Comparison of ENCODE assay signal across 9 cellular contexts in genomic region chr1:18875107-18875795, GRCh38. TPM values are rescaled to one million over a fixed set of nuclear protein-coding genes. Genes with fewer than 3 reads are reported as not detected.
DNase-seq lines count a peak whose midpoint lies in the region; ATAC-seq and TF ChIP-seq lines count a peak whose summit lies in the region.
"Had no signal": no experiment of that assay in that cellular context is flagged by ENCODE, and none has a peak within 500 bp of the region (broad histone marks: within the 10 kb centered on the region; RNA-seq: fewer than 3 reads in every experiment).

No MANE protein-coding gene starts in this region.

- no peak overlapping the region for H4K12ac ChIP-seq in trophoblast cell (ENCODE audit: low read depth, low read length)

- H4K91ac ChIP-seq in trophoblast cell (ENCODE audit: low read depth, low read length): no peak overlapping the region

- H2BK5ac ChIP-seq in trophoblast cell (ENCODE audit: low read depth, low read length, poor library complexity): no peak overlapping the region

- no peak overlapping the region for H3K18ac ChIP-seq in trophoblast cell (ENCODE audit: low read length)

- H3K27me3 ChIP-seq in Loucy (ENCODE audit: insufficient read depth, low read length, poor library complexity, severe bottlenecking) (no peaks in the 10 kb centered on the region), trophoblast cell (ENCODE audit: insufficient read depth, low read length) (no peaks in the 10 kb centered on the region), transverse colon (no peaks in the 10 kb centered on the region)

- H3K4me3 ChIP-seq in Loucy (ENCODE audit: low read length, poor library complexity, severe bottlenecking) (no peak overlapping the region), trophoblast cell (ENCODE audit: low read depth, low read length) (no peak overlapping the region), transverse colon (no peak overlapping the region)

- in situ Hi-C loops in transverse colon (cut with MboI; ENCODE audit: low pct_ligation_motif_present in 1 of 4, low pct_unique_long_range_greater_than_20kb in 1 of 4, low sequenced_read_pairs in 3 of 4): no loop called here

- H3K4ac ChIP-seq in trophoblast cell (ENCODE audit: low read depth, low read length): no peak overlapping the region

- no peak for TF ChIP-seq POLR2A in transverse colon (IDR thresholded peaks at IDR 0.05)

- no peaks in the 10 kb centered on the region for H3K4me1 Mint-ChIP-seq in glutamatergic neuron (ENCODE audit: low read depth, unreplicated experiment)

- H3K27me3 Mint-ChIP-seq in glutamatergic neuron (ENCODE audit: unreplicated experiment): peaks cover 5% of the 10 kb centered on the region
- H3K27me3 Mint-ChIP-seq: activated naive CD8-positive, alpha-beta T cell had no signal

- H3K27ac ChIP-seq in trophoblast cell (ENCODE audit: low read depth, low read length): no peak overlapping the region
- no peak overlapping the region for H3K27ac ChIP-seq in transverse colon

- H3K14ac ChIP-seq in trophoblast cell (ENCODE audit: low read length): no peak overlapping the region

- H2AFZ ChIP-seq in Loucy (ENCODE audit: low read length) (no peak overlapping the region), trophoblast cell (ENCODE audit: insufficient read depth, low read length, poor library complexity) (no peak overlapping the region)

- no peaks in the 10 kb centered on the region for H4K20me1 ChIP-seq in Loucy (ENCODE audit: insufficient read depth, low read length, poor library complexity, severe bottlenecking)

- H3K79me2 ChIP-seq in Loucy (ENCODE audit: insufficient read depth, low read length) (no peaks in the 10 kb centered on the region), trophoblast cell (ENCODE audit: control insufficient read depth, insufficient read depth, low read length, poor library complexity) (no peaks in the 10 kb centered on the region)

- no peak overlapping the region for H3K9ac ChIP-seq in Loucy (ENCODE audit: low read depth, low read length, poor library complexity, severe bottlenecking)
- no peak overlapping the region for H3K9ac ChIP-seq in trophoblast cell (ENCODE audit: low read length)

- intact Hi-C loops in transverse colon (cut with DNase I; ENCODE audit: low total_unique reads): no loop called here

- DNase-seq in DMS79 (lab: John Stamatoyannopoulos, UW) (peak; percentile 34), glutamatergic neuron (peak; percentile 94), trophoblast cell (peak; percentile 83 to 90), transverse colon (peak; percentile 86)
- peak; percentile 68 for DNase-seq in activated naive CD4-positive, alpha-beta T cell treated with anti-CD3 and anti-CD28 coated beads, Interleukin-2, amount 50 U/mL, for 16 hours

- H3K4me1 ChIP-seq in Loucy (ENCODE audit: insufficient read depth, low read length, poor library complexity, severe bottlenecking) (peaks cover 11% of the 10 kb centered on the region), trophoblast cell (ENCODE audit: control insufficient read depth in 1 of 2, insufficient read depth in 2 of 2, low read length in 2 of 2) (no peaks in the 10 kb centered on the region), transverse colon (peaks cover 0 to 5% (median 2%) of the 10 kb centered on the region in 4 donors)

- no peak overlapping the region for H3K4me3 Mint-ChIP-seq in glutamatergic neuron (ENCODE audit: unreplicated experiment)
- H3K4me3 Mint-ChIP-seq: activated naive CD8-positive, alpha-beta T cell had no signal

- TF ChIP-seq CTCF in Loucy (conservative IDR thresholded peaks at IDR 0.05; ENCODE audit: low read length) (peak; percentile 83), glutamatergic neuron (IDR thresholded peaks at IDR 0.05; ENCODE audit: partially characterized antibody, unreplicated experiment) (peak; percentile 90), transverse colon (IDR thresholded peaks at IDR 0.05) (peak; percentile 71 to 88 (median 80))

- H3F3A ChIP-seq in Loucy (ENCODE audit: low read depth): no peaks in the 10 kb centered on the region

- H3K23ac ChIP-seq in trophoblast cell (ENCODE audit: low read length): no peak overlapping the region

- no peak overlapping the region for H2BK12ac ChIP-seq in trophoblast cell (ENCODE audit: low read length)

- H2BK120ac ChIP-seq in trophoblast cell (ENCODE audit: insufficient read depth, low read length, poor library complexity): no peak overlapping the region

- no peaks in the 10 kb centered on the region for H3K36me3 Mint-ChIP-seq in glutamatergic neuron (ENCODE audit: unreplicated experiment)
- H3K36me3 Mint-ChIP-seq: activated naive CD8-positive, alpha-beta T cell had no signal

- H2AK5ac ChIP-seq in trophoblast cell (ENCODE audit: low read length): no peak overlapping the region

- H3K79me1 ChIP-seq in trophoblast cell (ENCODE audit: low read length): no peaks in the 10 kb centered on the region

- H3K9me3 Mint-ChIP-seq in glutamatergic neuron (ENCODE audit: unreplicated experiment): no peaks in the 10 kb centered on the region

- H3K9me2 ChIP-seq in Loucy (replicated peaks; ENCODE audit: low read depth, low read length): no peaks in the 10 kb centered on the region

- H3K36me3 ChIP-seq in Loucy (ENCODE audit: insufficient read depth, low read length): no peaks in the 10 kb centered on the region
- peaks cover 60 to 69% of the 10 kb centered on the region in 2 experiments for H3K36me3 ChIP-seq in trophoblast cell (ENCODE audit: control insufficient read depth in 1 of 2, insufficient read depth in 2 of 2, low read length in 2 of 2)
- H3K36me3 ChIP-seq in transverse colon: no peaks in the 10 kb centered on the region

- H4K8ac ChIP-seq in trophoblast cell (ENCODE audit: low read depth, low read length): no peak overlapping the region

- H3K4me2 ChIP-seq in Loucy (ENCODE audit: low read depth, low read length, poor library complexity, severe bottlenecking): no peak overlapping the region
- H3K4me2 ChIP-seq in trophoblast cell (ENCODE audit: low read length): no peak overlapping the region

- peak; percentile 98 for ATAC-seq in SK-N-SH treated with all-trans-retinoic acid at 6 μM for 48 hours
- ATAC-seq in HG03378 (IDR thresholded peaks at IDR 0.05; ENCODE audit: unreplicated experiment): no peak

- no peaks in the 10 kb centered on the region for H3K9me3 ChIP-seq in Loucy (ENCODE audit: insufficient read depth, low read depth, low read length)
- H3K9me3 ChIP-seq in trophoblast cell (ENCODE audit: insufficient read depth, low read depth, low read length): no peaks in the 10 kb centered on the region
- H3K9me3 ChIP-seq in transverse colon: no peaks in the 10 kb centered on the region

- WGBS in trophoblast cell (ENCODE audit: extremely low coverage, insufficient coverage, insufficient read length): no CpG with 5 or more reads among the region's 20 CpGs
- WGBS in transverse colon (ENCODE audit: low coverage in 1 of 2), 2 donors: 33% methylated on average over 20 of the region's 20 CpGs; no CpG with 5 or more reads in 1 of the 2 donors

- H3K27ac Mint-ChIP-seq in glutamatergic neuron (ENCODE audit: unreplicated experiment): no peak overlapping the region
- H3K27ac Mint-ChIP-seq: activated naive CD8-positive, alpha-beta T cell had no signal

- no peak for TF ChIP-seq EP300 in transverse colon (IDR thresholded peaks at IDR 0.05; ENCODE audit: low read depth)

TF ChIP-seq in SK-N-SH treated with all-trans-retinoic acid at 6 μM for 48 hours, 23 proteins besides CTCF, POLR2A, EP300 and RAD21 (continues in another document):
- TF ChIP-seq PPARA (CRISPR knock-in tag; IDR thresholded peaks at IDR 0.05; ENCODE audit: borderline replicate concordance) (no peak), ARNTL (CRISPR knock-in tag; IDR thresholded peaks at IDR 0.05; ENCODE audit: borderline replicate concordance, low read depth) (no peak), ZFP30 (CRISPR knock-in tag; IDR thresholded peaks at IDR 0.05) (no peak), TSHZ2 (CRISPR knock-in tag; IDR thresholded peaks at IDR 0.05) (no peak), ZFP3 (CRISPR knock-in tag; IDR thresholded peaks at IDR 0.05) (no peak), ISL1 (CRISPR knock-in tag; IDR thresholded peaks at IDR 0.05) (no peak), GLIS3 (CRISPR knock-in tag; IDR thresholded peaks at IDR 0.05) (no peak)
- TF ChIP-seq, protein P1, sequence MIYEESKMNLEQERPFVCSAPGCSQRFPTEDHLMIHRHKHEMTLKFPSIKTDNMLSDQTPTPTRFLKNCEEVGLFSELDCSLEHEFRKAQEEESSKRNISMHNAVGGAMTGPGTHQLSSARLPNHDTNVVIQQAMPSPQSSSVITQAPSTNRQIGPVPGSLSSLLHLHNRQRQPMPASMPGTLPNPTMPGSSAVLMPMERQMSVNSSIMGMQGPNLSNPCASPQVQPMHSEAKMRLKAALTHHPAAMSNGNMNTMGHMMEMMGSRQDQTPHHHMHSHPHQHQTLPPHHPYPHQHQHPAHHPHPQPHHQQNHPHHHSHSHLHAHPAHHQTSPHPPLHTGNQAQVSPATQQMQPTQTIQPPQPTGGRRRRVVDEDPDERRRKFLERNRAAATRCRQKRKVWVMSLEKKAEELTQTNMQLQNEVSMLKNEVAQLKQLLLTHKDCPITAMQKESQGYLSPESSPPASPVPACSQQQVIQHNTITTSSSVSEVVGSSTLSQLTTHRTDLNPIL (CRISPR knock-in tag; IDR thresholded peaks at IDR 0.05; ENCODE audit: low read depth): no peak

RNA-seq across cellular contexts. Expression of gene TAS1R2, which starts 15.8 kb away (rescaled TPM):
- not detected for total RNA-seq in glutamatergic neuron (ENCODE audit: unreplicated experiment)
- 0.01 TPM in 1 of 2 replicates, not detected in the other for polyA plus RNA-seq in trophoblast cell (2013)
- not detected for total RNA-seq in transverse colon

RNA-seq across cellular contexts. Expression of gene ALDH4A1, which starts 27.1 kb away (rescaled TPM):
- 28.9 TPM for total RNA-seq in glutamatergic neuron (ENCODE audit: unreplicated experiment)
- polyA plus RNA-seq in trophoblast cell (2013): 34.2 and 35.7 TPM in 2 replicates
- total RNA-seq in transverse colon: 1 to 10 TPM; 3.8 to 6.0 (median 4.8) TPM

Comparison
In these comparisons a context has a peak if more than half of its experiments do, and no peak if none do; other contexts are left out.
1. DNase-seq: peak in every context shown above with its lines; median percentile 94 in glutamatergic neuron; 86 in trophoblast cell; 86 in transverse colon; 68 in activated naive CD4-positive, alpha-beta T cell treated with anti-CD3 and anti-CD28 coated beads, Interleukin-2, amount 50 U/mL, for 16 hours; 34 in DMS79.